In genomic region chr2:24360963-24361330, GRCh38 we compare ENCODE assay signal across 8 cellular contexts. TPM values are rescaled to one million over a fixed set of nuclear protein-coding genes. Genes with fewer than 3 reads are reported as not detected.
DNase-seq lines count a peak whose midpoint lies in the region; ATAC-seq and TF ChIP-seq lines count a peak whose summit lies in the region.

No MANE protein-coding gene starts in this region.

- TF ChIP-seq CTCF in AG09309 (IDR thresholded peaks at IDR 0.05; ENCODE audit: control insufficient read depth, insufficient read depth, low read depth, low read length, missing control alignments) (no peak), colonic mucosa (IDR thresholded peaks at IDR 0.05) (no peak)

- H3K9ac ChIP-seq in colonic mucosa (ENCODE audit: low read depth in 2 of 2, low read length in 2 of 2) = peak overlapping the region; percentile 87 to 99

- no peak for ATAC-seq in naive thymus-derived CD8-positive, alpha-beta T cell
- ATAC-seq in HG03280 (IDR thresholded peaks at IDR 0.05; ENCODE audit: unreplicated experiment) = no peak

- H3K4me3 Mint-ChIP-seq in naive thymus-derived CD8-positive, alpha-beta T cell = peak overlapping the region; percentile 75 to 94 (median 84)

- peaks cover 0 to 6% (median 6%) of the 10 kb centered on the region in 3 donors for H3K36me3 Mint-ChIP-seq in naive thymus-derived CD8-positive, alpha-beta T cell

- H3K4me1 Mint-ChIP-seq in naive thymus-derived CD8-positive, alpha-beta T cell = peaks cover 16 to 44% (median 29%) of the 10 kb centered on the region in 4 donors

- H3K9me3 ChIP-seq in KOPT-K1 (ENCODE audit: insufficient read depth, low read length, poor library complexity, severe bottlenecking) = no peaks in the 10 kb centered on the region
- no peaks in the 10 kb centered on the region for H3K9me3 ChIP-seq in colonic mucosa

- no peaks in the 10 kb centered on the region for H3K4me1 ChIP-seq in colonic mucosa

- H3K27ac ChIP-seq in KOPT-K1 (ENCODE audit: low read depth, low read length, poor library complexity, severe bottlenecking) (peak overlapping the region; percentile 83), colonic mucosa (peak overlapping the region; percentile 86)

- intact Hi-C loops in colonic mucosa (cut with DNase I) = no loop called here

- no peaks in the 10 kb centered on the region for H3K27me3 ChIP-seq in colonic mucosa

- no peaks in the 10 kb centered on the region for H3K36me3 ChIP-seq in KOPT-K1 (ENCODE audit: insufficient read depth, low read length)
- no peaks in the 10 kb centered on the region for H3K36me3 ChIP-seq in colonic mucosa

- H3K27ac Mint-ChIP-seq in naive thymus-derived CD8-positive, alpha-beta T cell = peak overlapping the region; percentile 93 to 99 (median 96)

- no peaks in the 10 kb centered on the region for H3K27me3 Mint-ChIP-seq in naive thymus-derived CD8-positive, alpha-beta T cell

- POLR2A ChIA-PET in naive thymus-derived CD8-positive, alpha-beta T cell (lab: Charles Lee) = interaction anchor here (0.6 to 1.8 kb wide), 8 partner anchors 10 to 934 kb away, joined by 3 to 8 read pairs (median 4); partner anchors contain the start of genes ATAD2B, CENPO and PTRHD1

- DNase-seq in AG09309 (ENCODE audit: low read depth) (no peak), colonic mucosa (peak; percentile 25), DMS79 (lab: John Stamatoyannopoulos, UW) (no peak), NCI-H1417 (lab: John Stamatoyannopoulos, UW) (no peak)
- DNase-seq in naive thymus-derived CD8-positive, alpha-beta T cell = peak in 1 of 10 donors; percentile 6
- no peak for DNase-seq in stimulated activated CD4-positive, alpha-beta T cell treated with anti-CD3 and anti-CD28 coated beads, Interleukin-15, amount 100 ng/mL, for 24 hours

- peak overlapping the region; percentile 88 for H3K4me3 ChIP-seq in AG09309 (ENCODE audit: control insufficient read depth, low read depth, low read length)
- H3K4me3 ChIP-seq in colonic mucosa = peak overlapping the region; percentile 81

- H3K9me3 Mint-ChIP-seq in naive thymus-derived CD8-positive, alpha-beta T cell = no peaks in the 10 kb centered on the region

RNA-seq across cellular contexts. Expression of gene ITSN2, which starts 0.6 kb away (rescaled TPM):
- 10 to 100 TPM; 38.2 to 38.5 TPM for total RNA-seq in colonic mucosa
- 100 to 1,000 TPM; 141 to 156 TPM for total RNA-seq in naive thymus-derived CD8-positive, alpha-beta T cell
- 10 to 100 TPM; 45.9 to 57.8 (median 47.1) TPM for polyA plus RNA-seq in naive thymus-derived CD8-positive, alpha-beta T cell
